1 cellular context compared by ENCODE assay signal in genomic region chr7:157556339-157556944, GRCh38.
TF ChIP-seq lines count a peak whose summit lies in the region.

No MANE protein-coding gene starts in this region.

TF ChIP-seq in HepG2, 621 proteins besides CTCF, POLR2A, EP300 and RAD21:
- TF ChIP-seq ZBTB40 (IDR thresholded peaks at IDR 0.05) (0 out of 2 replicates have a peak, but pooled peaks have one; percentile 1), ZBTB40 (CRISPR knock-in tag; IDR thresholded peaks at IDR 0.05) (no peak), NONO (IDR thresholded peaks at IDR 0.05) (0 out of 2 replicates have a peak, but pooled peaks have one; percentile 45), NONO (CRISPR knock-in tag; conservative IDR thresholded peaks at IDR 0.05) (no peak), GZF1 (CRISPR knock-in tag; IDR thresholded peaks at IDR 0.05) (no peak), SOX6 (IDR thresholded peaks at IDR 0.05) (0 out of 2 replicates have a peak, but pooled peaks have one; percentile 9), SOX6 (CRISPR knock-in tag; IDR thresholded peaks at IDR 0.05) (no peak), TRIM22 (IDR thresholded peaks at IDR 0.05) (0 out of 2 replicates have a peak, but pooled peaks have one; percentile 37), ZNF124 (CRISPR knock-in tag; IDR thresholded peaks at IDR 0.05) (no peak), POGK (CRISPR knock-in tag; conservative IDR thresholded peaks at IDR 0.05) (no peak)
- TF ChIP-seq, protein P1, sequence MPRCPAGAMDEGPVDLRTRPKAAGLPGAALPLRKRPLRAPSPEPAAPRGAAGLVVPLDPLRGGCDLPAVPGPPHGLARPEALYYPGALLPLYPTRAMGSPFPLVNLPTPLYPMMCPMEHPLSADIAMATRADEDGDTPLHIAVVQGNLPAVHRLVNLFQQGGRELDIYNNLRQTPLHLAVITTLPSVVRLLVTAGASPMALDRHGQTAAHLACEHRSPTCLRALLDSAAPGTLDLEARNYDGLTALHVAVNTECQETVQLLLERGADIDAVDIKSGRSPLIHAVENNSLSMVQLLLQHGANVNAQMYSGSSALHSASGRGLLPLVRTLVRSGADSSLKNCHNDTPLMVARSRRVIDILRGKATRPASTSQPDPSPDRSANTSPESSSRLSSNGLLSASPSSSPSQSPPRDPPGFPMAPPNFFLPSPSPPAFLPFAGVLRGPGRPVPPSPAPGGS (CRISPR knock-in tag; IDR thresholded peaks at IDR 0.05) = no peak
- TF ChIP-seq, protein P2, sequence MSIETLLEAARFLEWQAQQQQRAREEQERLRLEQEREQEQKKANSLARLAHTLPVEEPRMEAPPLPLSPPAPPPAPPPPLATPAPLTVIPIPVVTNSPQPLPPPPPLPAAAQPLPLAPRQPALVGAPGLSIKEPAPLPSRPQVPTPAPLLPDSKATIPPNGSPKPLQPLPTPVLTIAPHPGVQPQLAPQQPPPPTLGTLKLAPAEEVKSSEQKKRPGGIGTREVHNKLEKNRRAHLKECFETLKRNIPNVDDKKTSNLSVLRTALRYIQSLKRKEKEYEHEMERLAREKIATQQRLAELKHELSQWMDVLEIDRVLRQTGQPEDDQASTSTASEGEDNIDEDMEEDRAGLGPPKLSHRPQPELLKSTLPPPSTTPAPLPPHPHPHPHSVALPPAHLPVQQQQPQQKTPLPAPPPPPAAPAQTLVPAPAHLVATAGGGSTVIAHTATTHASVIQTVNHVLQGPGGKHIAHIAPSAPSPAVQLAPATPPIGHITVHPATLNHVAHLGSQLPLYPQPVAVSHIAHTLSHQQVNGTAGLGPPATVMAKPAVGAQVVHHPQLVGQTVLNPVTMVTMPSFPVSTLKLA (IDR thresholded peaks at IDR 0.05) = peak; percentile 97
